8 cellular contexts compared by ENCODE assay signal in the genomic region with DNA sequence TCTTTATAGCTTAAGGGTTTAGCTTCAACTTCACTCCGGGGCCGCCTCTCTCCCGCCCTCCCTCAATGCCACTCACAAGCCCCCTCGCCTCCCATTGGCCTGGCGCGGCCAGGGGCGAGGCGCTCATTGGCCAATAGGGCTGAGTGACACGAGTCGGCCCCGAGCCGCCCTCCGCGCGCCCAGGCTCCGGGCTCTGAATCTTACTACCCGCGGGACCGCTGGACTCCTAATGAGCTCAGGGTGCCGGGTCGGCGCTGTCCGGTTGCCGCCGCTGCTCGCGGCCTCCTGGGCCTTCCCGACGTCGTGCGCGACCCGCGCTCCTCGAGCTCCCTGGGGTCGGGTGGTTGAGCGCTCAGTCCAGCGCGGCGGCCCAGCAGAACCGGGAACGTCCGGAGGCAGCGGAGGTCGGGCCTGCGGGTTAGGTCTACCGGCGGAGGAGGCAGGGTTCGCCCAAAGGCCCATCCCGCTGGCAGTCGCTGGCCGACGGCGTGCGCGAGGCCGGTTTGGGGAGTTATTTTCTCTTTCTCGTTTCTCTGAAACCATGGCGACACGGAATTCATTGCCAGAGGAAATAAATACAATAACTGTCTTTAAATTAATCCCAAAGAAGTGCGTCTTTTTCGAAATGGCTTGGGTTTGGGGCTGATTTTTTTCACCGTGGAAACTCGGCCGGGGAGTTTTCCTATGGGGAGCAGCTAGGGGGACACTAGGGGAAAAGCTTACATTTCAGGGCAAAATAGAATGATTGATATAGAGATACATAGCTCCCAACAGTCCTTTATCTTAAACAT. TPM values are rescaled to one million over a fixed set of nuclear protein-coding genes. Genes with fewer than 3 reads are reported as not detected.
DNase-seq lines count a peak whose midpoint lies in the region; ATAC-seq and TF ChIP-seq lines count a peak whose summit lies in the region.

A gene with protein sequence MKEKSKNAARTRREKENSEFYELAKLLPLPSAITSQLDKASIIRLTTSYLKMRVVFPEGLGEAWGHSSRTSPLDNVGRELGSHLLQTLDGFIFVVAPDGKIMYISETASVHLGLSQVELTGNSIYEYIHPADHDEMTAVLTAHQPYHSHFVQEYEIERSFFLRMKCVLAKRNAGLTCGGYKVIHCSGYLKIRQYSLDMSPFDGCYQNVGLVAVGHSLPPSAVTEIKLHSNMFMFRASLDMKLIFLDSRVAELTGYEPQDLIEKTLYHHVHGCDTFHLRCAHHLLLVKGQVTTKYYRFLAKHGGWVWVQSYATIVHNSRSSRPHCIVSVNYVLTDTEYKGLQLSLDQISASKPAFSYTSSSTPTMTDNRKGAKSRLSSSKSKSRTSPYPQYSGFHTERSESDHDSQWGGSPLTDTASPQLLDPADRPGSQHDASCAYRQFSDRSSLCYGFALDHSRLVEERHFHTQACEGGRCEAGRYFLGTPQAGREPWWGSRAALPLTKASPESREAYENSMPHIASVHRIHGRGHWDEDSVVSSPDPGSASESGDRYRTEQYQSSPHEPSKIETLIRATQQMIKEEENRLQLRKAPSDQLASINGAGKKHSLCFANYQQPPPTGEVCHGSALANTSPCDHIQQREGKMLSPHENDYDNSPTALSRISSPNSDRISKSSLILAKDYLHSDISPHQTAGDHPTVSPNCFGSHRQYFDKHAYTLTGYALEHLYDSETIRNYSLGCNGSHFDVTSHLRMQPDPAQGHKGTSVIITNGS (minus strand): TSS at position 12 of the 791 bp plus-strand sequence. CDS start 1,453 bp downstream, outside the sequence.

- no peak for TF ChIP-seq EP300 in Ishikawa (IDR thresholded peaks at IDR 0.05; ENCODE audit: borderline replicate concordance)

- peaks cover 18% of the 10 kb centered on the region for H3K9me3 Mint-ChIP-seq in stimulated activated naive CD8-positive, alpha-beta T cell treated with anti-CD3 and anti-CD28 coated beads, Interleukin-15, Interleukin-2, amounts not matched to agents 100 ng/mL and 50 ng/mL, for 24 hours

- no peak within 1 kb of the TSS for H3K27ac Mint-ChIP-seq in stimulated activated naive CD8-positive, alpha-beta T cell treated with anti-CD3 and anti-CD28 coated beads, Interleukin-15, Interleukin-2, amounts not matched to agents 100 ng/mL and 50 ng/mL, for 24 hours

- no peaks in the 10 kb centered on the region for H3K36me3 ChIP-seq in BE2C
- no peaks in the 10 kb centered on the region for H3K36me3 ChIP-seq in adrenal gland (replicated peaks in 1 of 2)
- no peaks in the 10 kb centered on the region for H3K36me3 ChIP-seq in iPS-20b (ENCODE audit: insufficient read depth, low read depth, low read length)

- DNase-seq in BE2C (peak; percentile 82), adrenal gland (peak in 4 of 7 donors; percentile 22 to 36 (median 26))
- DNase-seq in stimulated activated CD8-positive, alpha-beta memory T cell treated with anti-CD3 and anti-CD28 coated beads, Interleukin-4, amount 100 ng/mL, for 48 hours = no peak
- no peak for DNase-seq in stimulated activated CD4-positive, alpha-beta T cell treated with anti-CD3 and anti-CD28 coated beads, Interleukin-4, amount 100 ng/mL, for 4 hours

- H3K27me3 ChIP-seq in BE2C (peaks cover 100% of the 10 kb centered on the region), adrenal gland (peaks cover 99% of the 10 kb centered on the region), iPS-20b (ENCODE audit: insufficient read depth, low read length) (peaks cover 100% of the 10 kb centered on the region)

- 5 to 7% (median 7%) methylated on average over 15 to 65 of the region's 65 CpGs for WGBS in adrenal gland, 4 donors

- H3K4me1 ChIP-seq in BE2C (no peaks in the 10 kb centered on the region), adrenal gland (replicated peaks in 1 of 2) (peaks cover 0 to 12% of the 10 kb centered on the region in 2 donors), iPS-20b (ENCODE audit: insufficient read depth, low read length) (peaks cover 15% of the 10 kb centered on the region; the same call in 1 of the 2 replicates)

- H3K36me3 Mint-ChIP-seq in stimulated activated naive CD8-positive, alpha-beta T cell treated with anti-CD3 and anti-CD28 coated beads, Interleukin-15, Interleukin-2, amounts not matched to agents 100 ng/mL and 50 ng/mL, for 24 hours (ENCODE audit: low read depth) = peaks cover 11% of the 10 kb centered on the region

- ATAC-seq in GM19043 (IDR thresholded peaks at IDR 0.05; ENCODE audit: low read depth, unreplicated experiment) = peak; percentile 55

- peaks cover 89% of the 10 kb centered on the region for H3K27me3 Mint-ChIP-seq in stimulated activated naive CD8-positive, alpha-beta T cell treated with anti-CD3 and anti-CD28 coated beads, Interleukin-15, Interleukin-2, amounts not matched to agents 100 ng/mL and 50 ng/mL, for 24 hours

- intact Hi-C loops in adrenal gland (cut with DNase I) = no loop called here

- no peak for TF ChIP-seq CTCF in BE2C (IDR thresholded peaks at IDR 0.05; ENCODE audit: low read depth, low read length)
- TF ChIP-seq CTCF in adrenal gland (IDR thresholded peaks at IDR 0.05) = no peak

- TF ChIP-seq RAD21 in Ishikawa (IDR thresholded peaks at IDR 0.05; ENCODE audit: low read depth) = no peak

- H3K4me3 Mint-ChIP-seq in stimulated activated naive CD8-positive, alpha-beta T cell treated with anti-CD3 and anti-CD28 coated beads, Interleukin-15, Interleukin-2, amounts not matched to agents 100 ng/mL and 50 ng/mL, for 24 hours = peak within 1 kb of the TSS; percentile 39

- no peak within 1 kb of the TSS; the same call in 1 of the 2 replicates for H3K9ac ChIP-seq in iPS-20b (ENCODE audit: low read depth, low read length)

- H3K4me3 ChIP-seq in BE2C (ENCODE audit: low read depth, low read length) (peak within 1 kb of the TSS; percentile 60), adrenal gland (peak within 1 kb of the TSS in 1 of 4 donors; percentile 21), iPS-20b (ENCODE audit: low read length) (peak within 1 kb of the TSS; percentile 71)

- H3K4me1 Mint-ChIP-seq in stimulated activated naive CD8-positive, alpha-beta T cell treated with anti-CD3 and anti-CD28 coated beads, Interleukin-15, Interleukin-2, amounts not matched to agents 100 ng/mL and 50 ng/mL, for 24 hours (ENCODE audit: low read depth) = peaks cover 29% of the 10 kb centered on the region

- H3K27ac ChIP-seq in adrenal gland (no peak within 1 kb of the TSS), iPS-20b (ENCODE audit: low read length) (no peak within 1 kb of the TSS)

- TF ChIP-seq POLR2A in adrenal gland (IDR thresholded peaks at IDR 0.05) = no peak

- H3K9me3 ChIP-seq in BE2C (no peaks in the 10 kb centered on the region), adrenal gland (replicated peaks in 1 of 3) (no peaks in the 10 kb centered on the region), iPS-20b (ENCODE audit: insufficient read depth, low read depth, low read length) (no peaks in the 10 kb centered on the region)

TF ChIP-seq in Ishikawa, 13 proteins besides CTCF, POLR2A, EP300 and RAD21:
- no peak for TF ChIP-seq TEAD4 (IDR thresholded peaks at IDR 0.05)
- TF ChIP-seq, protein P1, sequence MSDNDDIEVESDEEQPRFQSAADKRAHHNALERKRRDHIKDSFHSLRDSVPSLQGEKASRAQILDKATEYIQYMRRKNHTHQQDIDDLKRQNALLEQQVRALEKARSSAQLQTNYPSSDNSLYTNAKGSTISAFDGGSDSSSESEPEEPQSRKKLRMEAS (IDR thresholded peaks at IDR 0.05) = peak; percentile 35
- TF ChIP-seq, protein P2, sequence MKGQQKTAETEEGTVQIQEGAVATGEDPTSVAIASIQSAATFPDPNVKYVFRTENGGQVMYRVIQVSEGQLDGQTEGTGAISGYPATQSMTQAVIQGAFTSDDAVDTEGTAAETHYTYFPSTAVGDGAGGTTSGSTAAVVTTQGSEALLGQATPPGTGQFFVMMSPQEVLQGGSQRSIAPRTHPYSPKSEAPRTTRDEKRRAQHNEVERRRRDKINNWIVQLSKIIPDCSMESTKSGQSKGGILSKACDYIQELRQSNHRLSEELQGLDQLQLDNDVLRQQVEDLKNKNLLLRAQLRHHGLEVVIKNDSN (IDR thresholded peaks at IDR 0.05) = no peak
- no peak for TF ChIP-seq EGR1 (IDR thresholded peaks at IDR 0.05)
- TF ChIP-seq, protein P3, sequence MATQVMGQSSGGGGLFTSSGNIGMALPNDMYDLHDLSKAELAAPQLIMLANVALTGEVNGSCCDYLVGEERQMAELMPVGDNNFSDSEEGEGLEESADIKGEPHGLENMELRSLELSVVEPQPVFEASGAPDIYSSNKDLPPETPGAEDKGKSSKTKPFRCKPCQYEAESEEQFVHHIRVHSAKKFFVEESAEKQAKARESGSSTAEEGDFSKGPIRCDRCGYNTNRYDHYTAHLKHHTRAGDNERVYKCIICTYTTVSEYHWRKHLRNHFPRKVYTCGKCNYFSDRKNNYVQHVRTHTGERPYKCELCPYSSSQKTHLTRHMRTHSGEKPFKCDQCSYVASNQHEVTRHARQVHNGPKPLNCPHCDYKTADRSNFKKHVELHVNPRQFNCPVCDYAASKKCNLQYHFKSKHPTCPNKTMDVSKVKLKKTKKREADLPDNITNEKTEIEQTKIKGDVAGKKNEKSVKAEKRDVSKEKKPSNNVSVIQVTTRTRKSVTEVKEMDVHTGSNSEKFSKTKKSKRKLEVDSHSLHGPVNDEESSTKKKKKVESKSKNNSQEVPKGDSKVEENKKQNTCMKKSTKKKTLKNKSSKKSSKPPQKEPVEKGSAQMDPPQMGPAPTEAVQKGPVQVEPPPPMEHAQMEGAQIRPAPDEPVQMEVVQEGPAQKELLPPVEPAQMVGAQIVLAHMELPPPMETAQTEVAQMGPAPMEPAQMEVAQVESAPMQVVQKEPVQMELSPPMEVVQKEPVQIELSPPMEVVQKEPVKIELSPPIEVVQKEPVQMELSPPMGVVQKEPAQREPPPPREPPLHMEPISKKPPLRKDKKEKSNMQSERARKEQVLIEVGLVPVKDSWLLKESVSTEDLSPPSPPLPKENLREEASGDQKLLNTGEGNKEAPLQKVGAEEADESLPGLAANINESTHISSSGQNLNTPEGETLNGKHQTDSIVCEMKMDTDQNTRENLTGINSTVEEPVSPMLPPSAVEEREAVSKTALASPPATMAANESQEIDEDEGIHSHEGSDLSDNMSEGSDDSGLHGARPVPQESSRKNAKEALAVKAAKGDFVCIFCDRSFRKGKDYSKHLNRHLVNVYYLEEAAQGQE (IDR thresholded peaks at IDR 0.05; ENCODE audit: low read depth) = no peak
- TF ChIP-seq CREB1 (IDR thresholded peaks at IDR 0.05; ENCODE audit: low read depth) = no peak
- TF ChIP-seq ZBTB7A (IDR thresholded peaks at IDR 0.05; ENCODE audit: low read depth) = no peak
- peak; percentile 34; the same call in 1 of the 2 replicates for TF ChIP-seq TAF1 (IDR thresholded peaks at IDR 0.05; ENCODE audit: low read depth)
TF ChIP-seq in Ishikawa: peak in this region for 2.

RNA-seq across cellular contexts. Expression of the gene that starts here (rescaled TPM):
- not detected for polyA plus RNA-seq in BE2C (2012; ENCODE audit: insufficient read depth, insufficient read length, low read depth)
- total RNA-seq in adrenal gland = not detected
- not detected for polyA plus RNA-seq in adrenal gland

Comparison
In these comparisons a context has a peak if more than half of its experiments do, and no peak if none do; other contexts are left out.
1. Peak in DNase-seq in adrenal gland; RNA of the gene not detected or under 1 TPM.